In the genomic region with DNA sequence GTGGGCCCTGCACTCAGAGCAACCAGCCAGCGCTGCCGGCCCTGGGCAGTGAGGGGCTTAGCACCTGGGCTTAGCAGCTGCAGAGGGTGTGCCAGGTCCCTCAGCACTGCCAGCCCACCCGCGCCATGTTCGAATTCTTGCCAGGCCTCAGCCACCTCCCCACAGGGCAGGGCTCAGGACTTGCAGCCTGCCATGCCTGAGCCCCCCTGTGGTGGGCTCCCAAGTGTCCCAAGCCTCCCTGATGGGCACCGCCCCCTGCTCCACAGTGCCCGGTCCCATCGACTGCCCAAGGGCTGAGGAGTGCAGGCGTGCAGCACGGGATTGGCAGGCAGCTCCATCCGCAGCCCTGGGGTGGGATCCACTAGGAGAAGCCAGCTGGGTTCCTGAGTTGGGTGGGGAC, we compare ENCODE assay signal across 28 cellular contexts.
"Had no signal": no experiment of that assay in that cellular context is flagged by ENCODE, and none has a peak within 500 bp of the region (broad histone marks: within the 10 kb centered on the region; RNA-seq: fewer than 3 reads in every experiment).

No MANE protein-coding gene starts in this region.

- ATAC-seq: stimulated activated effector memory CD8-positive, alpha-beta T cell treated with anti-CD3 and anti-CD28 coated beads, Interleukin-12 subunit alpha, Interleukin-12 subunit beta, amount 100 ng/mL, for 72 hours; stimulated activated memory B cell treated with anti-CD40 and anti-IgM and Interleukin-4, amounts not matched to agents 10 μg/mL and 1 μg/mL and 100 μg/mL, for 72 hours; stimulated activated naive B cell treated with anti-CD40 and anti-IgM and Interleukin-4, amounts not matched to agents 10 μg/mL and 1 μg/mL and 100 μg/mL, for 72 hours; stimulated activated naive CD8-positive, alpha-beta T cell treated with anti-CD3 and anti-CD28 coated beads, Interleukin-15, amount 100 ng/mL, for 72 hours; stimulated activated naive CD8-positive, alpha-beta T cell treated with anti-CD3 and anti-CD28 coated beads, Interleukin-15, Interleukin-2, amounts not matched to agents 100 U/mL and 50 U/mL, for 24 hours had no signal

- DNase-seq: stimulated activated CD4-positive, alpha-beta T cell treated with anti-CD3 and anti-CD28 coated beads, Interleukin-2, amount 100 ng/mL, for 24 hours; stimulated activated CD4-positive, alpha-beta T cell treated with anti-CD3 and anti-CD28 coated beads, Interleukin-2, amount 100 ng/mL, for 48 hours; stimulated activated CD4-positive, alpha-beta T cell treated with anti-CD3 and anti-CD28 coated beads, Interleukin-4, amount 100 ng/mL, for 1 hour; stimulated activated CD4-positive, alpha-beta T cell treated with anti-CD3 and anti-CD28 coated beads, Interleukin-4, amount 100 ng/mL, for 24 hours; stimulated activated CD4-positive, alpha-beta T cell treated with anti-CD3 and anti-CD28 coated beads, Interleukin-4, amount 100 ng/mL, for 4 hours; stimulated activated CD8-positive, alpha-beta memory T cell treated with anti-CD3 and anti-CD28 coated beads, Interleukin-4, amount 100 ng/mL, for 48 hours; stimulated activated naive B cell treated with anti-CD40 and anti-IgM and Interleukin-4, amounts not matched to agents 10 μg/mL and 1 μg/mL and 100 μg/mL, for 72 hours; stimulated activated naive CD4-positive, alpha-beta T cell; stimulated activated naive CD4-positive, alpha-beta T cell treated with Interleukin-2 at 50 U/mL for 16 hours; stimulated activated naive CD8-positive, alpha-beta T cell treated with anti-CD3 and anti-CD28 coated beads, Interleukin-15, amount 100 ng/mL, for 72 hours; stimulated activated naive CD8-positive, alpha-beta T cell treated with anti-CD3 and anti-CD28 coated beads, Interleukin-15, Interleukin-2, amounts not matched to agents 100 U/mL and 50 U/mL, for 24 hours; stomach; substantia nigra; testis; thyroid gland; tibial artery; transverse colon; trophoblast cell; uterus had no signal

- H3K4me3 ChIP-seq: stomach, suprapubic skin, testis, thoracic aorta, thyroid gland, tibial artery, tibial nerve, transverse colon, upper lobe of left lung, uterus, vagina had no signal

- H3K4me1 Mint-ChIP-seq: stimulated activated effector memory CD8-positive, alpha-beta T cell treated with anti-CD3 and anti-CD28 coated beads, Interleukin-12 subunit alpha, Interleukin-12 subunit beta, amount 100 ng/mL, for 72 hours; stimulated activated memory B cell treated with anti-CD40 and anti-IgM and Interleukin-4, amounts not matched to agents 10 μg/mL and 1 μg/mL and 100 μg/mL, for 72 hours; stimulated activated naive CD8-positive, alpha-beta T cell treated with anti-CD3 and anti-CD28 coated beads, Interleukin-15, amount 100 ng/mL, for 72 hours had no signal

- H3K27ac ChIP-seq: stomach, suprapubic skin, testis, thoracic aorta, thyroid gland, tibial artery, tibial nerve, transverse colon, upper lobe of left lung, uterus, vagina had no signal

- H3K27me3 ChIP-seq: stomach, suprapubic skin, testis, thyroid gland, tibial artery, tibial nerve, transverse colon, upper lobe of left lung, uterus, vagina had no signal

- H3K9me3 ChIP-seq: testis, thyroid gland, vagina had no signal

- H3K4me3 Mint-ChIP-seq: stimulated activated effector memory CD8-positive, alpha-beta T cell treated with anti-CD3 and anti-CD28 coated beads, Interleukin-12 subunit alpha, Interleukin-12 subunit beta, amount 100 ng/mL, for 72 hours; stimulated activated memory B cell treated with anti-CD40 and anti-IgM and Interleukin-4, amounts not matched to agents 10 μg/mL and 1 μg/mL and 100 μg/mL, for 72 hours; stimulated activated naive B cell treated with anti-CD40 and anti-IgM and Interleukin-4, amounts not matched to agents 10 μg/mL and 1 μg/mL and 100 μg/mL, for 72 hours; stimulated activated naive CD8-positive, alpha-beta T cell treated with anti-CD3 and anti-CD28 coated beads, Interleukin-15, amount 100 ng/mL, for 72 hours; stimulated activated naive CD8-positive, alpha-beta T cell treated with anti-CD3 and anti-CD28 coated beads, Interleukin-15, Interleukin-2, amounts not matched to agents 100 ng/mL and 50 ng/mL, for 24 hours; type B pancreatic cell had no signal

- H3K36me3 Mint-ChIP-seq: stimulated activated effector memory CD8-positive, alpha-beta T cell treated with anti-CD3 and anti-CD28 coated beads, Interleukin-12 subunit alpha, Interleukin-12 subunit beta, amount 100 ng/mL, for 72 hours; stimulated activated memory B cell treated with anti-CD40 and anti-IgM and Interleukin-4, amounts not matched to agents 10 μg/mL and 1 μg/mL and 100 μg/mL, for 72 hours; type B pancreatic cell had no signal

- H3K36me3 ChIP-seq: stomach, suprapubic skin, thoracic aorta, thyroid gland, tibial artery, tibial nerve, transverse colon, upper lobe of left lung, uterus, vagina had no signal

- H3K9me3 Mint-ChIP-seq: stimulated activated memory B cell treated with anti-CD40 and anti-IgM and Interleukin-4, amounts not matched to agents 10 μg/mL and 1 μg/mL and 100 μg/mL, for 72 hours had no signal

- H3K4me1 ChIP-seq: stomach, suprapubic skin, testis, thyroid gland, tibial artery, tibial nerve, transverse colon, upper lobe of left lung, uterus, vagina had no signal

- H3K27me3 Mint-ChIP-seq: stimulated activated memory B cell treated with anti-CD40 and anti-IgM and Interleukin-4, amounts not matched to agents 10 μg/mL and 1 μg/mL and 100 μg/mL, for 72 hours; stimulated activated naive B cell treated with anti-CD40 and anti-IgM and Interleukin-4, amounts not matched to agents 10 μg/mL and 1 μg/mL and 100 μg/mL, for 72 hours; stimulated activated naive CD8-positive, alpha-beta T cell treated with anti-CD3 and anti-CD28 coated beads, Interleukin-15, amount 100 ng/mL, for 72 hours; stimulated activated naive CD8-positive, alpha-beta T cell treated with anti-CD3 and anti-CD28 coated beads, Interleukin-15, Interleukin-2, amounts not matched to agents 100 ng/mL and 50 ng/mL, for 24 hours; type B pancreatic cell had no signal

- H3K27ac Mint-ChIP-seq: stimulated activated effector memory CD8-positive, alpha-beta T cell treated with anti-CD3 and anti-CD28 coated beads, Interleukin-12 subunit alpha, Interleukin-12 subunit beta, amount 100 ng/mL, for 72 hours; stimulated activated memory B cell treated with anti-CD40 and anti-IgM and Interleukin-4, amounts not matched to agents 10 μg/mL and 1 μg/mL and 100 μg/mL, for 72 hours; stimulated activated naive B cell treated with anti-CD40 and anti-IgM and Interleukin-4, amounts not matched to agents 10 μg/mL and 1 μg/mL and 100 μg/mL, for 72 hours; stimulated activated naive CD8-positive, alpha-beta T cell treated with anti-CD3 and anti-CD28 coated beads, Interleukin-15, amount 100 ng/mL, for 72 hours; stimulated activated naive CD8-positive, alpha-beta T cell treated with anti-CD3 and anti-CD28 coated beads, Interleukin-15, Interleukin-2, amounts not matched to agents 100 ng/mL and 50 ng/mL, for 24 hours; type B pancreatic cell had no signal
